Comparison of ENCODE assay signal across 19 cellular contexts in the genomic region with DNA sequence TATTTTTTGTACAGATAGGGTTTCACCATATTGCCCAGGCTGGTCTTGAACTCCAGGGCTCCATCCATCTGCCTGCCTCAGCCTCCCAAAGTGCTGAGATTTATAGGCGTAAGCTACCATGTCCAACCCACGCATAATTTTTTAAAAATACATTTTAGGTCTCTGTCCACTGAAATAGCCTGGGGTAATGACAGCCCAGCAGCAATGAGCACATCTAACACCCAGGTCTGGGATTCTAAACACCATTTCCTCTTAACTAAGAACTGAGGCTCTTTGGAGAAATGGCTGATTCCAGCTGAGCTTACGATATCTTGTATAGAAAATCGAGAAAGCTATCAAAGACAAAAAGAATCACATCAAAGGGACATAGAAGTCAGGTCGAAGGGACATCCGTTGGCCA.
DNase-seq lines count a peak whose midpoint lies in the region; ATAC-seq, FAIRE-seq and TF ChIP-seq lines count a peak whose summit lies in the region.
"Had no signal": no experiment of that assay in that cellular context is flagged by ENCODE, and none has a peak within 500 bp of the region (broad histone marks: within the 10 kb centered on the region; RNA-seq: fewer than 3 reads in every experiment).

No MANE protein-coding gene starts in this region.

- no peak overlapping the region for H3K9ac ChIP-seq in HepG2 (ENCODE audit: insufficient read depth, low read depth, low read length)
- H3K9ac ChIP-seq: BLaER1 treated with 17β-estradiol and CSF1 and Interleukin-3, amounts not matched to agents 10 nM and 100 nM had no signal

- FAIRE-seq in HepG2 (lab: Jason Lieb, UNC), result no peak
- FAIRE-seq: A549, D721Med, G401.6, GM12891, GM19239 had no signal

- no peaks in the 10 kb centered on the region for H3K9me2 ChIP-seq in OCI-LY7 (ENCODE audit: insufficient read depth, low read length)

- TF ChIP-seq CTCF in HepG2 (CRISPR knock-in tag; IDR thresholded peaks at IDR 0.05) (no peak), right lobe of liver (IDR thresholded peaks at IDR 0.05) (no peak), OCI-LY7 (conservative IDR thresholded peaks at IDR 0.05; ENCODE audit: low read length) (no peak), tibial artery (IDR thresholded peaks at IDR 0.05) (no peak)

- POLR2A ChIA-PET in HepG2 (lab: Yijun Ruan, JAX), result interaction anchor here (0.8 to 1.3 kb wide), 3 partner anchors 15 to 126 kb away, joined by 3 to 4 read pairs (median 3); no protein-coding TSS in a partner anchor
- POLR2A ChIA-PET in OCI-LY7 (lab: Charles Lee), result interaction anchor here (1.2 kb wide), 1 partner anchor 9 kb away, joined by 4 read pairs; no protein-coding TSS in a partner anchor

- ATAC-seq in HepG2 (no peak), right lobe of liver (no peak), GM19324 (IDR thresholded peaks at IDR 0.05; ENCODE audit: low FRiP score, unreplicated experiment) (no peak)
- ATAC-seq: A549; CD8-positive, alpha-beta T cell had no signal

- CTCF ChIA-PET in HepG2 (lab: Yijun Ruan, JAX; ENCODE audit: low intra/inter-chr PET ratio, low total read pairs), result no interaction called here
- CTCF ChIA-PET in OCI-LY7 (lab: Charles Lee; ENCODE audit: unreplicated experiment), result interaction anchor here (1.0 kb wide), 1 partner anchor 8 kb away, joined by 3 read pairs; no protein-coding TSS in a partner anchor

- H3K9me3 ChIP-seq in HepG2 (ENCODE audit: low read length), result no peaks in the 10 kb centered on the region
- H3K9me3 ChIP-seq in right lobe of liver, result no peaks in the 10 kb centered on the region
- H3K9me3 ChIP-seq in OCI-LY7 (ENCODE audit: low read length), result no peaks in the 10 kb centered on the region; the same call in 1 of the 2 replicates
- H3K9me3 ChIP-seq in tibial artery, result no peaks in the 10 kb centered on the region
- H3K9me3 ChIP-seq: Caco-2 had no signal

- no TSS peak for BruUV-seq in HepG2 (replicated peaks; lab: Mats Ljungman, UMichigan)
- BruUV-seq in OCI-LY7 (replicated peaks; lab: Mats Ljungman, UMichigan), result no TSS peak

- H3K4me2 ChIP-seq in HepG2 (ENCODE audit: low read depth, low read length) (no peak overlapping the region), OCI-LY7 (ENCODE audit: low read length) (no peak overlapping the region; the same call in 1 of the 2 replicates)
- H3K4me2 ChIP-seq: A549; BLaER1 treated with 17β-estradiol and CSF1 and Interleukin-3, amounts not matched to agents 10 nM and 100 nM had no signal

- H3K27ac ChIP-seq in HepG2 (ENCODE audit: extremely low read length, insufficient read depth, low read length) (peak overlapping the region; percentile 50), right lobe of liver (no peak overlapping the region), OCI-LY7 (ENCODE audit: low read depth, low read length, poor library complexity, severe bottlenecking) (no peak overlapping the region), tibial artery (no peak overlapping the region)
- H3K27ac ChIP-seq: BLaER1 treated with 17β-estradiol and CSF1 and Interleukin-3, amounts not matched to agents 10 nM and 100 nM; C4-2B had no signal

- H3K36me3 ChIP-seq in HepG2 (replicated peaks in 1 of 2; ENCODE audit: control insufficient read depth in 1 of 2, insufficient read depth in 2 of 2, low read length in 2 of 2) (no peaks in the 10 kb centered on the region), right lobe of liver (no peaks in the 10 kb centered on the region), OCI-LY7 (ENCODE audit: insufficient read depth, low read length) (no peaks in the 10 kb centered on the region), tibial artery (no peaks in the 10 kb centered on the region)
- H3K36me3 ChIP-seq: BLaER1 treated with 17β-estradiol and CSF1 and Interleukin-3, amounts not matched to agents 10 nM and 100 nM had no signal

- in situ Hi-C loops in HepG2 (cut with HindIII; ENCODE audit: extremely low pct_ligation_motif_present, low pct_unique_long_range_greater_than_20kb), result no loop called here

- no peak overlapping the region for H3K4me3 ChIP-seq in HepG2 (replicated peaks in 1 of 3; ENCODE audit: insufficient read depth in 1 of 3, low read depth in 2 of 3, low read length in 3 of 3)
- no peak overlapping the region for H3K4me3 ChIP-seq in right lobe of liver
- no peak overlapping the region for H3K4me3 ChIP-seq in OCI-LY7 (ENCODE audit: low read depth, low read length, poor library complexity, severe bottlenecking)
- no peak overlapping the region for H3K4me3 ChIP-seq in tibial artery
- H3K4me3 ChIP-seq: A549; BLaER1 treated with 17β-estradiol and CSF1 and Interleukin-3, amounts not matched to agents 10 nM and 100 nM had no signal

- H2AFZ ChIP-seq in HepG2 (ENCODE audit: low read length) (no peak overlapping the region), OCI-LY7 (ENCODE audit: low read length) (peak overlapping the region; percentile 16; the same call in 1 of the 2 replicates)

- no peak for TF ChIP-seq POLR2A in HepG2 (IDR thresholded peaks at IDR 0.05; ENCODE audit: insufficient read depth in 1 of 2, low read depth in 2 of 2, low read length in 2 of 2)
- no peak for TF ChIP-seq POLR2A in right lobe of liver (IDR thresholded peaks at IDR 0.05)

- no peaks in the 10 kb centered on the region for H3K79me2 ChIP-seq in HepG2 (ENCODE audit: insufficient read depth, low read length)
- no peaks in the 10 kb centered on the region for H3K79me2 ChIP-seq in OCI-LY7 (ENCODE audit: insufficient read depth, low read depth, low read length)

- no peaks in the 10 kb centered on the region for H4K20me1 ChIP-seq in HepG2 (ENCODE audit: insufficient read depth, low read length)
- H4K20me1 ChIP-seq in OCI-LY7 (ENCODE audit: insufficient read depth, low read length), result no peaks in the 10 kb centered on the region
- H4K20me1 ChIP-seq: BLaER1 treated with 17β-estradiol and CSF1 and Interleukin-3, amounts not matched to agents 10 nM and 100 nM had no signal

- no peak for TF ChIP-seq RAD21 in HepG2 (CRISPR knock-in tag; IDR thresholded peaks at IDR 0.05)

- H3K4me1 ChIP-seq in HepG2 (ENCODE audit: insufficient read depth, low read length), result peaks cover 34% of the 10 kb centered on the region
- H3K4me1 ChIP-seq in right lobe of liver, result no peaks in the 10 kb centered on the region
- peaks cover 38% of the 10 kb centered on the region for H3K4me1 ChIP-seq in OCI-LY7 (ENCODE audit: insufficient read depth, low read length, poor library complexity, severe bottlenecking)
- no peaks in the 10 kb centered on the region for H3K4me1 ChIP-seq in tibial artery
- H3K4me1 ChIP-seq: Caco-2 had no signal

- DNase-seq in HepG2 (ENCODE audit: low spot score) (no peak), right lobe of liver (no peak), OCI-LY7 (ENCODE audit: low spot score) (no peak), tibial artery (no peak)
- DNase-seq: AML-193; Caco-2; Calu3; CD4-positive, alpha-beta T cell; CD8-positive, alpha-beta T cell; DMS79 treated with DMSO at 0.1 percent for 48 hours; GF-D8 had no signal

- WGBS in HepG2 (ENCODE audit: low lambda C conversion rate), result 83% methylated on average over 6 of the region's 6 CpGs
- 95% methylated on average over 4 of the region's 6 CpGs for WGBS in right lobe of liver (ENCODE audit: insufficient coverage, low coverage, low lambda C conversion rate, missing lambda C conversion rate)

- intact Hi-C loops in HepG2 (cut with micrococcal nuclease; ENCODE audit: unreplicated experiment), result loop anchor here (2.0 kb wide), 1 partner anchor 20 kb away; no protein-coding TSS in a partner anchor
- intact Hi-C loops in right lobe of liver (cut with DNase I), result no loop called here
- intact Hi-C loops in OCI-LY7 (cut with micrococcal nuclease; ENCODE audit: unreplicated experiment), result no loop called here
- intact Hi-C loops in tibial artery (cut with DNase I; ENCODE audit: low total_unique reads), result no loop called here

- no peak for TF ChIP-seq EP300 in HepG2 (IDR thresholded peaks at IDR 0.05; ENCODE audit: low read depth in 2 of 2, low read length in 2 of 2)
- TF ChIP-seq EP300 in HepG2 (CRISPR knock-in tag; IDR thresholded peaks at IDR 0.05; ENCODE audit: borderline replicate concordance), result no peak

- H3K27me3 ChIP-seq in HepG2 (ENCODE audit: control insufficient read depth in 1 of 2, insufficient read depth in 2 of 2, low read length in 2 of 2) (no peaks in the 10 kb centered on the region), right lobe of liver (no peaks in the 10 kb centered on the region), tibial artery (no peaks in the 10 kb centered on the region)
- H3K27me3 ChIP-seq: BLaER1 treated with 17β-estradiol and CSF1 and Interleukin-3, amounts not matched to agents 10 nM and 100 nM had no signal

TF ChIP-seq in HepG2, 621 proteins besides CTCF, POLR2A, EP300 and RAD21:
- TF ChIP-seq KDM5A (IDR thresholded peaks at IDR 0.05; ENCODE audit: borderline replicate concordance, low read length), result no peak
- TF ChIP-seq STAT5B (CRISPR knock-in tag; IDR thresholded peaks at IDR 0.05), result no peak
- 0 out of 2 replicates have a peak, but pooled peaks have one; percentile 5 for TF ChIP-seq ZNF44 (CRISPR knock-in tag; IDR thresholded peaks at IDR 0.05)
- TF ChIP-seq ZNF230 (CRISPR knock-in tag; IDR thresholded peaks at IDR 0.05), result 0 out of 2 replicates have a peak, but pooled peaks have one; percentile 2
- peak; percentile 100 for TF ChIP-seq ZNF605 (CRISPR knock-in tag; IDR thresholded peaks at IDR 0.05)
- TF ChIP-seq, protein P1, sequence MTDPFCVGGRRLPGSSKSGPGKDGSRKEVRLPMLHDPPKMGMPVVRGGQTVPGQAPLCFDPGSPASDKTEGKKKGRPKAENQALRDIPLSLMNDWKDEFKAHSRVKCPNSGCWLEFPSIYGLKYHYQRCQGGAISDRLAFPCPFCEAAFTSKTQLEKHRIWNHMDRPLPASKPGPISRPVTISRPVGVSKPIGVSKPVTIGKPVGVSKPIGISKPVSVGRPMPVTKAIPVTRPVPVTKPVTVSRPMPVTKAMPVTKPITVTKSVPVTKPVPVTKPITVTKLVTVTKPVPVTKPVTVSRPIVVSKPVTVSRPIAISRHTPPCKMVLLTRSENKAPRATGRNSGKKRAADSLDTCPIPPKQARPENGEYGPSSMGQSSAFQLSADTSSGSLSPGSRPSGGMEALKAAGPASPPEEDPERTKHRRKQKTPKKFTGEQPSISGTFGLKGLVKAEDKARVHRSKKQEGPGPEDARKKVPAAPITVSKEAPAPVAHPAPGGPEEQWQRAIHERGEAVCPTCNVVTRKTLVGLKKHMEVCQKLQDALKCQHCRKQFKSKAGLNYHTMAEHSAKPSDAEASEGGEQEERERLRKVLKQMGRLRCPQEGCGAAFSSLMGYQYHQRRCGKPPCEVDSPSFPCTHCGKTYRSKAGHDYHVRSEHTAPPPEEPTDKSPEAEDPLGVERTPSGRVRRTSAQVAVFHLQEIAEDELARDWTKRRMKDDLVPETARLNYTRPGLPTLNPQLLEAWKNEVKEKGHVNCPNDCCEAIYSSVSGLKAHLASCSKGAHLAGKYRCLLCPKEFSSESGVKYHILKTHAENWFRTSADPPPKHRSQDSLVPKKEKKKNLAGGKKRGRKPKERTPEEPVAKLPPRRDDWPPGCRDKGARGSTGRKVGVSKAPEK (CRISPR knock-in tag; IDR thresholded peaks at IDR 0.05; ENCODE audit: borderline replicate concordance), result no peak
- TF ChIP-seq ZBTB38 (CRISPR knock-in tag; IDR thresholded peaks at IDR 0.05), result peak; percentile 23; the same call in 1 of the 2 replicates
- no peak for TF ChIP-seq ZNF282 (IDR thresholded peaks at IDR 0.05; ENCODE audit: partially characterized antibody)
